In the genomic region with DNA sequence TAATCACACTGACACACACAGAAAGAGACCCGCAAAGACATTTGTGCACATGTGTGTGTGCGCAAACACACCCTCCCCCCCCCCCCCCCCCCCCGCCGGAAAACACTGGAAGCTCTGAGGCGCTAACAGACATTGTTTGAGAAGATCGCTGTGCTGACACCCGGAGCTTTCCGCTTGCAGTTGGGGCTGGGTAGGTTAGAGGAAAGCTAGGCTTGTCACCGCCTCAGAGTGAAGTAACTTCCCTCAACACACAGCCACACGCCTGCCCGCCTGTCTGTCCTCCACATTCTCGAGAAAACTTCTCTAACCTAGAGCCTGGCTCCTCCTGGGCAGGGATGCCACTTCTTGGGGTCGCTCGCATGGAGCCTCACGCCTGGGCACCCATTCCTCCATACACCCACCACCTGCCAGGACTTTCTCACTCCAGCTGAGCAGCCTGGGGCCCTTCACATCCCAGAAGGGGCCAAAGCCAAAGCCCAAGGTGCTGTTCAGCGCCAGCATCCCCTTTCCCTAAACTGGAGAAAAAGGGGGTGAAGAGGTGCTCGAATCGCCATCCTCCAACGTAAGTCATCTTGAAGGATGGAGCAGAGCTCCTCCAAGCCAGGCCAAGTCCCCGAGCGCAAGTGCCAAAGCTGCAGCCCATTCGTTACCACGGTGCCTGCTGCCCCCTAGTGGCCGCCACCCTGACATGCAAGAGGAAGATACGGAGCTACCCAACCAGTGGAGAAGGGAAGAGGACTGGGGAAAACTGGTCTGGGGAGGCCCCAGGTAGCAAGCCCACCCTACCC, we compare ENCODE assay signal across 8 cellular contexts.
DNase-seq lines count a peak whose midpoint lies in the region; ATAC-seq and TF ChIP-seq lines count a peak whose summit lies in the region.

No MANE protein-coding gene starts in this region.

- H3K36me3 ChIP-seq in right lobe of liver, result peaks cover 4 to 76% (median 22%) of the 10 kb centered on the region in 4 donors

- H3K4me1 ChIP-seq in right lobe of liver, result peaks cover 0 to 14% (median 4%) of the 10 kb centered on the region in 4 donors

- TF ChIP-seq CTCF in GM12875 (IDR thresholded peaks at IDR 0.05; ENCODE audit: borderline replicate concordance, insufficient read depth, low read depth, low read length), result peak; percentile 96
- TF ChIP-seq CTCF in coronary artery (IDR thresholded peaks at IDR 0.05), result peak; percentile 85
- TF ChIP-seq CTCF in right lobe of liver (IDR thresholded peaks at IDR 0.05), result peak; percentile 77 to 93 (median 90)

- WGBS in right lobe of liver (ENCODE audit: insufficient coverage, low coverage, low lambda C conversion rate, missing lambda C conversion rate), result 21% methylated on average over 8 of the region's 25 CpGs

- TF ChIP-seq POLR2A in right lobe of liver (IDR thresholded peaks at IDR 0.05), result no peak

- intact Hi-C loops in right lobe of liver (cut with DNase I), result no loop called here

- H3K27me3 ChIP-seq in right lobe of liver, result no peaks in the 10 kb centered on the region

- ATAC-seq in right lobe of liver, result peak; percentile 42 to 64 (median 56)
- no peak for ATAC-seq in HG02970 (IDR thresholded peaks at IDR 0.05; ENCODE audit: low FRiP score, unreplicated experiment)

- peak; percentile 60 for DNase-seq in A172 (ENCODE audit: low spot score)
- DNase-seq in NCI-H524 treated with DMSO at 0.1 percent for 48 hours (lab: John Stamatoyannopoulos, UW), result peak; percentile 63
- peak; percentile 80 for DNase-seq in activated CD4-positive, alpha-beta T cell treated with anti-CD3 and anti-CD28 coated beads, Interleukin-2, amount 50 U/mL, for 1 hour
- no peak for DNase-seq in coronary artery (ENCODE audit: low spot score)
- peak; percentile 76 to 77 (median 77) for DNase-seq in right lobe of liver
- DNase-seq in stimulated activated CD4-positive, alpha-beta T cell treated with anti-CD3 and anti-CD28 coated beads, TNF-alpha, amount 100 ng/mL, for 48 hours (ENCODE audit: low read depth in 3 of 3), result peak; percentile 65 to 75 (median 73)

- H3K4me3 ChIP-seq in GM12875 (ENCODE audit: low read depth, low read length) (no peak overlapping the region), coronary artery (no peak overlapping the region), right lobe of liver (no peak overlapping the region)

- H3K27ac ChIP-seq in coronary artery, result no peak overlapping the region
- no peak overlapping the region for H3K27ac ChIP-seq in right lobe of liver

- H3K9me3 ChIP-seq in right lobe of liver, result no peaks in the 10 kb centered on the region
